1 cellular context compared by ENCODE assay signal in the genomic region with DNA sequence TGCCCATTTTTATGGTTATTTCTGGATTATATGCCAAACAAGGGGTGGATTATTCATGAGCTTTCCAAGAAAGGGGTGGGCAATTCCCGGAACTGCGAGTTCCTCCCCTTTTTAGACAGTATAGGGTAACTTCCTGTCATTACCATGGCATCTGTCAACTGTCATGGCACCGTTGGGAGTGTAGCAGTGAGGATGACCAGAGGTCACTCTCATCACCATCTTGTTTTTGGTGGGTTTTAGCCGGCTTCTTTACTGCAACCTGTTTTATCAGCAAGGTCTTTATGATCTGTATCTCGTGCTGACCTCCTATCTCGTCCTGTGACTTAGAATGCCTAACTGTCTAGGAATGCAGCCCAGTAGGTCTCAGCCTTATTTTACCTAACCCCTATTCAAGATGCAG.
TF ChIP-seq lines count a peak whose summit lies in the region.

No MANE protein-coding gene starts in this region.

TF ChIP-seq in SK-N-SH treated with all-trans-retinoic acid at 6 μM for 48 hours, 23 proteins besides CTCF, POLR2A, EP300 and RAD21 (continued from another document):
- TF ChIP-seq TSHZ2 (CRISPR knock-in tag; IDR thresholded peaks at IDR 0.05): no peak
